ENCODE assay signal across 8 cellular contexts in genomic region chr7:45021604-45022296, GRCh38. TPM values are rescaled to one million over a fixed set of nuclear protein-coding genes. Genes with fewer than 3 reads are reported as not detected.
DNase-seq lines count a peak whose midpoint lies in the region; ATAC-seq and TF ChIP-seq lines count a peak whose summit lies in the region.

No MANE protein-coding gene starts in this region.

- H3K27ac ChIP-seq in endodermal cell (ENCODE audit: low read depth, low read length), result no peak overlapping the region

- DNase-seq in activated CD4-positive, alpha-beta T cell treated with anti-CD3 and anti-CD28 coated beads, Interleukin-2, amount 10 ng/mL, durations not matched to agents 24 days and 14 days, result no peak
- DNase-seq in activated CD4-positive, alpha-beta T cell treated with anti-CD3 and anti-CD28 coated beads, Interleukin-2, amount 50 U/mL, for 1 hour, result no peak
- peak; percentile 34 for DNase-seq in activated CD8-positive, alpha-beta T cell treated with anti-CD3 and anti-CD28 coated beads for 36 hours
- DNase-seq in natural killer cell (no peak), endodermal cell (no peak), RKO (ENCODE audit: low spot score) (no peak)
- DNase-seq in stimulated activated naive CD4-positive, alpha-beta T cell (lab: John Stamatoyannopoulos, UW), result no peak

- H3K27me3 Mint-ChIP-seq in activated CD4-positive, alpha-beta T cell treated with anti-CD3 and anti-CD28 coated beads, Interleukin-2, amount 10 ng/mL, durations not matched to agents 24 days and 14 days, result no peaks in the 10 kb centered on the region
- no peaks in the 10 kb centered on the region for H3K27me3 Mint-ChIP-seq in activated CD8-positive, alpha-beta T cell treated with anti-CD3 and anti-CD28 coated beads for 36 hours
- H3K27me3 Mint-ChIP-seq in natural killer cell (ENCODE audit: low read depth in 2 of 2), result no peaks in the 10 kb centered on the region
- no peaks in the 10 kb centered on the region for H3K27me3 Mint-ChIP-seq in endodermal cell (ENCODE audit: insufficient read depth)

- ATAC-seq in HG03139 (IDR thresholded peaks at IDR 0.05; ENCODE audit: unreplicated experiment), result peak; percentile 51
- peak; percentile 79 for ATAC-seq in activated CD8-positive, alpha-beta T cell treated with anti-CD3 and anti-CD28 coated beads for 36 hours
- peak; percentile 82 to 93 (median 88) for ATAC-seq in natural killer cell

- intact Hi-C loops in activated CD4-positive, alpha-beta T cell treated with anti-CD3 and anti-CD28 coated beads, Interleukin-2, amount 10 ng/mL, durations not matched to agents 24 days and 14 days (cut with micrococcal nuclease), result no loop called here
- intact Hi-C loops in activated CD8-positive, alpha-beta T cell treated with anti-CD3 and anti-CD28 coated beads for 36 hours (cut with micrococcal nuclease), result no loop called here
- intact Hi-C loops in natural killer cell (cut with micrococcal nuclease), result loop anchor here (10.0 kb wide), 2 partner anchors 53 to 177 kb away; partner anchors contain the start of gene H2AZ2

- H3K27ac Mint-ChIP-seq in activated CD4-positive, alpha-beta T cell treated with anti-CD3 and anti-CD28 coated beads, Interleukin-2, amount 10 ng/mL, durations not matched to agents 24 days and 14 days, result peak overlapping the region; percentile 80
- peak overlapping the region; percentile 70 for H3K27ac Mint-ChIP-seq in activated CD8-positive, alpha-beta T cell treated with anti-CD3 and anti-CD28 coated beads for 36 hours
- H3K27ac Mint-ChIP-seq in natural killer cell, result peak overlapping the region; percentile 81 to 91
- no peak overlapping the region for H3K27ac Mint-ChIP-seq in endodermal cell

- peaks cover 19% of the 10 kb centered on the region for H3K9me3 ChIP-seq in endodermal cell (ENCODE audit: control insufficient read depth, low read length)

- H3K4me1 Mint-ChIP-seq in activated CD4-positive, alpha-beta T cell treated with anti-CD3 and anti-CD28 coated beads, Interleukin-2, amount 10 ng/mL, durations not matched to agents 24 days and 14 days, result peaks cover 50% of the 10 kb centered on the region
- peaks cover 36% of the 10 kb centered on the region for H3K4me1 Mint-ChIP-seq in activated CD8-positive, alpha-beta T cell treated with anti-CD3 and anti-CD28 coated beads for 36 hours (ENCODE audit: low read depth)
- H3K4me1 Mint-ChIP-seq in natural killer cell (peaks cover 40 to 43% of the 10 kb centered on the region in 2 donors), endodermal cell (no peaks in the 10 kb centered on the region)

- POLR2A ChIA-PET in activated CD8-positive, alpha-beta T cell treated with anti-CD3 and anti-CD28 coated beads for 36 hours (lab: Charles Lee), result interaction anchor here (0.8 to 4.7 kb wide), 8 partner anchors 11 to 136 kb away, joined by 3 to 28 read pairs (median 4); partner anchors contain the start of genes CCM2, MYO1G and PURB

- CTCF ChIA-PET in activated CD8-positive, alpha-beta T cell treated with anti-CD3 and anti-CD28 coated beads for 36 hours (lab: Charles Lee), result interaction anchor here (1.4 to 1.7 kb wide), 3 partner anchors 19 to 64 kb away, joined by 3 to 6 read pairs (median 5); no protein-coding TSS in a partner anchor

- no peaks in the 10 kb centered on the region for H3K4me1 ChIP-seq in endodermal cell (ENCODE audit: control insufficient read depth, insufficient read depth, low read length)

- no peaks in the 10 kb centered on the region for H3K9me3 Mint-ChIP-seq in activated CD4-positive, alpha-beta T cell treated with anti-CD3 and anti-CD28 coated beads, Interleukin-2, amount 10 ng/mL, durations not matched to agents 24 days and 14 days
- peaks cover 3% of the 10 kb centered on the region for H3K9me3 Mint-ChIP-seq in activated CD8-positive, alpha-beta T cell treated with anti-CD3 and anti-CD28 coated beads for 36 hours
- H3K9me3 Mint-ChIP-seq in natural killer cell (no peaks in the 10 kb centered on the region), endodermal cell (peaks cover 25% of the 10 kb centered on the region)

- peaks cover 22% of the 10 kb centered on the region for H3K36me3 ChIP-seq in endodermal cell (ENCODE audit: control insufficient read depth, insufficient read depth, low read length)

- TF ChIP-seq CTCF in activated CD8-positive, alpha-beta T cell treated with anti-CD3 and anti-CD28 coated beads for 36 hours (IDR thresholded peaks at IDR 0.05), result no peak
- TF ChIP-seq CTCF in natural killer cell (IDR thresholded peaks at IDR 0.05) (no peak), endodermal cell (conservative IDR thresholded peaks at IDR 0.05) (no peak)

- peaks cover 24% of the 10 kb centered on the region for H3K36me3 Mint-ChIP-seq in activated CD4-positive, alpha-beta T cell treated with anti-CD3 and anti-CD28 coated beads, Interleukin-2, amount 10 ng/mL, durations not matched to agents 24 days and 14 days (ENCODE audit: low read depth)
- H3K36me3 Mint-ChIP-seq in activated CD8-positive, alpha-beta T cell treated with anti-CD3 and anti-CD28 coated beads for 36 hours (ENCODE audit: low read depth), result peaks cover 37% of the 10 kb centered on the region
- H3K36me3 Mint-ChIP-seq in natural killer cell, result no peaks in the 10 kb centered on the region
- H3K36me3 Mint-ChIP-seq in endodermal cell (ENCODE audit: low read depth), result peaks cover 47% of the 10 kb centered on the region

- no peaks in the 10 kb centered on the region for H3K27me3 ChIP-seq in endodermal cell (ENCODE audit: control insufficient read depth, insufficient read depth, low read length, poor library complexity, severe bottlenecking)

- no peak overlapping the region for H3K9ac ChIP-seq in endodermal cell (ENCODE audit: extremely low read depth, low read length, poor library complexity, severe bottlenecking)

- H3K4me3 ChIP-seq in endodermal cell (ENCODE audit: low read length), result no peak overlapping the region

- 95 to 96% methylated on average over 2 to 3 of the region's 3 CpGs for WGBS in endodermal cell (ENCODE audit: insufficient coverage in 1 of 2, insufficient read length in 1 of 2), 2 experiments

- peak overlapping the region; percentile 22 for H3K4me3 Mint-ChIP-seq in activated CD4-positive, alpha-beta T cell treated with anti-CD3 and anti-CD28 coated beads, Interleukin-2, amount 10 ng/mL, durations not matched to agents 24 days and 14 days
- no peak overlapping the region for H3K4me3 Mint-ChIP-seq in activated CD8-positive, alpha-beta T cell treated with anti-CD3 and anti-CD28 coated beads for 36 hours
- H3K4me3 Mint-ChIP-seq in natural killer cell (peak overlapping the region; percentile 17), endodermal cell (no peak overlapping the region)

RNA-seq across cellular contexts. Expression of gene CCM2, which starts 21.7 kb away (rescaled TPM):
- 59.2 and 63.1 TPM in 2 replicates for total RNA-seq in activated CD4-positive, alpha-beta T cell treated with anti-CD3 and anti-CD28 coated beads, Interleukin-2, amount 10 ng/mL, durations not matched to agents 24 days and 14 days
- total RNA-seq in activated CD8-positive, alpha-beta T cell treated with anti-CD3 and anti-CD28 coated beads for 36 hours, result 10 to 100 TPM; 72.3 to 77.5 TPM
- 100 to 1,000 TPM in 1 of 3 donors, 10 to 100 TPM in 2; 66.2 to 104 (median 97.5) TPM for total RNA-seq in natural killer cell
- total RNA-seq in endodermal cell, result 10 to 100 TPM; 37.4 to 38.1 TPM
- 36.7 TPM for polyA plus RNA-seq in endodermal cell (2013, experiment 1 of 2)
- 40.5 TPM for polyA plus RNA-seq in endodermal cell (2013, experiment 2 of 2)

RNA-seq across cellular contexts. Expression of gene MYO1G, which starts 42.9 kb away (rescaled TPM):
- 283 and 290 TPM in 2 replicates for total RNA-seq in activated CD4-positive, alpha-beta T cell treated with anti-CD3 and anti-CD28 coated beads, Interleukin-2, amount 10 ng/mL, durations not matched to agents 24 days and 14 days
- total RNA-seq in activated CD8-positive, alpha-beta T cell treated with anti-CD3 and anti-CD28 coated beads for 36 hours, result 100 to 1,000 TPM; 399 to 403 TPM
- total RNA-seq in natural killer cell (100 to 1,000 TPM; 371 to 470 (median 429) TPM), endodermal cell (under 1 TPM; 0.11 to 0.33 TPM)
- 0.07 TPM for polyA plus RNA-seq in endodermal cell (2013, experiment 1 of 2)
- 0.12 TPM for polyA plus RNA-seq in endodermal cell (2013, experiment 2 of 2)

Comparison
In these comparisons a context has a peak if more than half of its experiments do, and no peak if none do; other contexts are left out.
1. H3K4me3 Mint-ChIP-seq: peak in activated CD4-positive, alpha-beta T cell treated with anti-CD3 and anti-CD28 coated beads, Interleukin-2, amount 10 ng/mL, durations not matched to agents 24 days and 14 days (single experiment) and natural killer cell (single experiment); none in activated CD8-positive, alpha-beta T cell treated with anti-CD3 and anti-CD28 coated beads for 36 hours (single experiment) and endodermal cell (single experiment).
2. RNA of gene MYO1G, which starts 42.9 kb away (total RNA-seq): 371 to 470 TPM in natural killer cell, 399 to 403 TPM in activated CD8-positive, alpha-beta T cell treated with anti-CD3 and anti-CD28 coated beads for 36 hours and 283 to 290 TPM in activated CD4-positive, alpha-beta T cell treated with anti-CD3 and anti-CD28 coated beads, Interleukin-2, amount 10 ng/mL, durations not matched to agents 24 days and 14 days; 0.11 to 0.33 TPM in endodermal cell; every median in the first group is over 100 times any median in the second.
3. Peak in every context shown above with its lines, with median percentiles within 50 percentile points of each other: ATAC-seq.